Comparison of ENCODE assay signal across 15 cellular contexts in the genomic region with DNA sequence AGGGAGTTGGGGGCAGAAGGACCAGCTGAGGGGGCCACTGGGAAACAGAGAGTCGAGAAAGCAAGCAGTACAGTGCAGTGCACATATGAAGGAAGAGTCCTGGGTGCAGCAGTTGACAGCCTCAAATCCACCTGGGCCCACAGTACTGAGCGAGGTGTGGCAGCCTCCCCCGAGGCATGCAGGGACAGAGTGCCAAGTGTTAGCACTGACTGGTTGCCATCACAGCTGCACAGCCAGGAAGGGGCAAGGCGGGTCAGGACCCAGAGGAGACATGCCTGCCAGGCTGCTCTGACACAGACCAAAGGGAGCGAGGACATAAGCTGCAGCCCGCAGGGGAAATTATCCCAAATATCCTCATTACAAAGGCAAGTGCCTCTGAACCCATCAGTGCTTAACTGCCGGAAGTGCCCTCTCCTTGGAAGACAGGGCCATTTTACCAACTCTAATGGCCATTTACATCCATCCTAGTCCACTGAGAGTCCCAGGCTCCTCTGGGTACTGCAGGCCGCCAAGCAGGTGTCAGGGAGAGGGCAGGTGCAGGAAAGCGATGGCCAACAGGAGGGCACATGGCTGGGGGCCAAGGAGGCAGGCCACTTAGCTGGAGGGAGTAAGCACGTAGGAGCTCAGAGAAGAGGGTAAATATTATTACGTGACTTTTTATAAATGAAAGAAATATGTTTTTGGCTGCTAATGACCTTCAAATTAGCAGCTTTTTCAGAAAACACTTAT.
DNase-seq lines count a peak whose midpoint lies in the region; ATAC-seq lines count a peak whose summit lies in the region.
"Had no signal": no experiment of that assay in that cellular context is flagged by ENCODE, and none has a peak within 500 bp of the region (broad histone marks: within the 10 kb centered on the region; RNA-seq: fewer than 3 reads in every experiment).

No MANE protein-coding gene starts in this region.

- DNase-seq in DMS153 treated with DMSO at 0.1 percent for 48 hours (lab: John Stamatoyannopoulos, UW; ENCODE audit: unreplicated experiment) (peak; percentile 92), NCI-H1436 (lab: John Stamatoyannopoulos, UW) (peak; percentile 95), NCI-H345 (lab: John Stamatoyannopoulos, UW) (peak; percentile 65), NCI-H1930 (lab: John Stamatoyannopoulos, UW) (no peak)
- DNase-seq in stimulated activated CD4-positive, alpha-beta T cell treated with anti-CD3 and anti-CD28 coated beads, Interleukin-1b, Interleukin-23, amount 100 ng/mL, for 48 hours: no peak
- DNase-seq in stimulated activated naive CD4-positive, alpha-beta T cell (lab: John Stamatoyannopoulos, UW): no peak
- DNase-seq: activated CD4-positive, alpha-beta memory T cell treated with anti-CD3 and anti-CD28 coated beads for 36 hours; activated naive CD8-positive, alpha-beta T cell treated with anti-CD3 and anti-CD28 coated beads, Interleukin-2, amount 50 U/mL, for 24 hours; activated T-cell treated with anti-CD3 and anti-CD28 coated beads, Interleukin-2, amount 50 U/mL, for 4 hours; effector CD4-positive, alpha-beta T cell; heart right ventricle; mesendoderm; RPMI8226 had no signal

- ATAC-seq in esophagus mucosa (peak; percentile 51), GM18502 (IDR thresholded peaks at IDR 0.05; ENCODE audit: poor library complexity, unreplicated experiment) (no peak)
- ATAC-seq: activated naive CD8-positive, alpha-beta T cell treated with anti-CD3 and anti-CD28 coated beads, Interleukin-2, amount 50 U/mL, for 24 hours; activated T-cell treated with anti-CD3 and anti-CD28 coated beads, Interleukin-2, amount 50 U/mL, for 4 hours had no signal

Comparison
In these comparisons a context has a peak if more than half of its experiments do, and no peak if none do; other contexts are left out.
1. DNase-seq: peak in DMS153 treated with DMSO at 0.1 percent for 48 hours (single experiment), NCI-H1436 (single experiment) and NCI-H345 (single experiment); none in NCI-H1930 (0 of 2), stimulated activated CD4-positive, alpha-beta T cell treated with anti-CD3 and anti-CD28 coated beads, Interleukin-1b, Interleukin-23, amount 100 ng/mL, for 48 hours (single experiment) and stimulated activated naive CD4-positive, alpha-beta T cell (0 of 6).